In genomic region chr17:16281351-16281750, GRCh38 we compare ENCODE assay signal across 20 cellular contexts.
DNase-seq lines count a peak whose midpoint lies in the region; ATAC-seq and TF ChIP-seq lines count a peak whose summit lies in the region.
"Had no signal": no experiment of that assay in that cellular context is flagged by ENCODE, and none has a peak within 500 bp of the region (broad histone marks: within the 10 kb centered on the region; RNA-seq: fewer than 3 reads in every experiment).

No MANE protein-coding gene starts in this region.

- peak overlapping the region; percentile 1 to 39 for H3K27ac Mint-ChIP-seq in effector memory CD8-positive, alpha-beta T cell
- no peak overlapping the region for H3K27ac Mint-ChIP-seq in activated naive CD8-positive, alpha-beta T cell treated with anti-CD3 and anti-CD28 coated beads for 36 hours
- H3K27ac Mint-ChIP-seq: activated CD8-positive, alpha-beta memory T cell treated with anti-CD3 and anti-CD28 coated beads, Interleukin-2, amount 10 ng/mL, durations not matched to agents 7 days and 5 days; natural killer cell had no signal

- DNase-seq in GM03348 (ENCODE audit: low spot score) (peak; percentile 57), RWPE2 (ENCODE audit: low spot score) (no peak), renal cortical epithelial cell (ENCODE audit: low read depth) (peak; percentile 25), posterior vena cava (ENCODE audit: low spot score) (no peak)
- DNase-seq in effector memory CD8-positive, alpha-beta T cell, result no peak
- no peak for DNase-seq in activated naive CD8-positive, alpha-beta T cell treated with anti-CD3 and anti-CD28 coated beads for 36 hours
- no peak for DNase-seq in activated CD4-positive, CD25-positive, alpha-beta regulatory T cell treated with anti-CD3 and anti-CD28 coated beads, Interleukin-2, amount 50 U/mL, for 72 hours
- no peak for DNase-seq in activated CD4-positive, alpha-beta T cell treated with anti-CD3 and anti-CD28 coated beads for 48 hours
- DNase-seq: activated CD8-positive, alpha-beta memory T cell treated with anti-CD3 and anti-CD28 coated beads, Interleukin-2, amount 10 ng/mL, durations not matched to agents 7 days and 5 days; activated effector memory CD4-positive, alpha-beta T cell treated with anti-CD3 and anti-CD28 coated beads, Interleukin-2, amount 50 U/mL, for 16 hours; MG63; natural killer cell; NCI-H187; NCI-H446 treated with DMSO at 0.1 percent for 48 hours; stimulated activated naive CD4-positive, alpha-beta T cell; transverse colon had no signal

- peaks cover 15 to 32% of the 10 kb centered on the region in 2 donors for H3K4me1 Mint-ChIP-seq in effector memory CD8-positive, alpha-beta T cell (ENCODE audit: low read depth in 2 of 2)
- H3K4me1 Mint-ChIP-seq in activated naive CD8-positive, alpha-beta T cell treated with anti-CD3 and anti-CD28 coated beads for 36 hours, result peaks cover 25% of the 10 kb centered on the region

- peaks cover 46% of the 10 kb centered on the region for H3K4me1 ChIP-seq in RWPE2 (ENCODE audit: insufficient read depth, poor library complexity, severe bottlenecking)
- H3K4me1 ChIP-seq: prostate gland had no signal

- H3K36me3 Mint-ChIP-seq in effector memory CD8-positive, alpha-beta T cell (ENCODE audit: insufficient read depth), result peaks cover 4% of the 10 kb centered on the region
- peaks cover 41% of the 10 kb centered on the region for H3K36me3 Mint-ChIP-seq in activated naive CD8-positive, alpha-beta T cell treated with anti-CD3 and anti-CD28 coated beads for 36 hours
- H3K36me3 Mint-ChIP-seq: natural killer cell had no signal

- no peak overlapping the region for H3K4me3 Mint-ChIP-seq in effector memory CD8-positive, alpha-beta T cell
- H3K4me3 Mint-ChIP-seq in activated naive CD8-positive, alpha-beta T cell treated with anti-CD3 and anti-CD28 coated beads for 36 hours, result no peak overlapping the region
- H3K4me3 Mint-ChIP-seq: activated CD8-positive, alpha-beta memory T cell treated with anti-CD3 and anti-CD28 coated beads, Interleukin-2, amount 10 ng/mL, durations not matched to agents 7 days and 5 days; natural killer cell had no signal

- H3K27me3 ChIP-seq in RWPE2 (ENCODE audit: insufficient read depth, poor library complexity, severe bottlenecking), result no peaks in the 10 kb centered on the region
- H3K27me3 ChIP-seq: MG63, transverse colon had no signal

- no peaks in the 10 kb centered on the region for H3K27me3 Mint-ChIP-seq in effector memory CD8-positive, alpha-beta T cell
- H3K27me3 Mint-ChIP-seq in activated naive CD8-positive, alpha-beta T cell treated with anti-CD3 and anti-CD28 coated beads for 36 hours, result no peaks in the 10 kb centered on the region
- H3K27me3 Mint-ChIP-seq: activated CD8-positive, alpha-beta memory T cell treated with anti-CD3 and anti-CD28 coated beads, Interleukin-2, amount 10 ng/mL, durations not matched to agents 7 days and 5 days had no signal

- H3K9me3 ChIP-seq in RWPE2 (ENCODE audit: severe bottlenecking), result no peaks in the 10 kb centered on the region
- H3K9me3 ChIP-seq: MG63, prostate gland, transverse colon had no signal

- no peaks in the 10 kb centered on the region for H3K36me3 ChIP-seq in RWPE2 (ENCODE audit: low read depth)
- H3K36me3 ChIP-seq: prostate gland, transverse colon had no signal

- H3K9me3 Mint-ChIP-seq in effector memory CD8-positive, alpha-beta T cell, result no peaks in the 10 kb centered on the region
- H3K9me3 Mint-ChIP-seq in activated naive CD8-positive, alpha-beta T cell treated with anti-CD3 and anti-CD28 coated beads for 36 hours, result peaks cover 4% of the 10 kb centered on the region
- H3K9me3 Mint-ChIP-seq: natural killer cell had no signal

- H3K4me3 ChIP-seq in RWPE2 (ENCODE audit: severe bottlenecking), result no peak overlapping the region
- H3K4me3 ChIP-seq: coronary artery, lung, MG63, prostate gland, transverse colon had no signal

- no peak for ATAC-seq in RWPE2 (ENCODE audit: low read depth)
- no peak for ATAC-seq in effector memory CD8-positive, alpha-beta T cell (replicated peaks)
- ATAC-seq: activated CD8-positive, alpha-beta memory T cell treated with anti-CD3 and anti-CD28 coated beads, Interleukin-2, amount 10 ng/mL, durations not matched to agents 7 days and 5 days; natural killer cell had no signal

- no peak for TF ChIP-seq CTCF in RWPE2 (IDR thresholded peaks at IDR 0.05; ENCODE audit: poor library complexity, severe bottlenecking)

- intact Hi-C loops in posterior vena cava (cut with DNase I), result loop anchor here in 1 of 2 donors (10.0 kb wide), 2 partner anchors 63 to 67 kb away; partner anchors contain the start of genes NCOR1 and PIGL

- peak overlapping the region; percentile 92 for H3K27ac ChIP-seq in RWPE2 (ENCODE audit: poor library complexity, severe bottlenecking)
- H3K27ac ChIP-seq: C4-2B, coronary artery, prostate gland, transverse colon had no signal

Comparison
In these comparisons a context has a peak if more than half of its experiments do, and no peak if none do; other contexts are left out.
1. DNase-seq: peak in GM03348 (single experiment) and renal cortical epithelial cell (single experiment); none in RWPE2 (single experiment), effector memory CD8-positive, alpha-beta T cell (0 of 3), activated naive CD8-positive, alpha-beta T cell treated with anti-CD3 and anti-CD28 coated beads for 36 hours (single experiment), activated CD4-positive, CD25-positive, alpha-beta regulatory T cell treated with anti-CD3 and anti-CD28 coated beads, Interleukin-2, amount 50 U/mL, for 72 hours (single experiment), activated CD4-positive, alpha-beta T cell treated with anti-CD3 and anti-CD28 coated beads for 48 hours (single experiment) and posterior vena cava (single experiment).